8 cellular contexts compared by ENCODE assay signal in the genomic region with DNA sequence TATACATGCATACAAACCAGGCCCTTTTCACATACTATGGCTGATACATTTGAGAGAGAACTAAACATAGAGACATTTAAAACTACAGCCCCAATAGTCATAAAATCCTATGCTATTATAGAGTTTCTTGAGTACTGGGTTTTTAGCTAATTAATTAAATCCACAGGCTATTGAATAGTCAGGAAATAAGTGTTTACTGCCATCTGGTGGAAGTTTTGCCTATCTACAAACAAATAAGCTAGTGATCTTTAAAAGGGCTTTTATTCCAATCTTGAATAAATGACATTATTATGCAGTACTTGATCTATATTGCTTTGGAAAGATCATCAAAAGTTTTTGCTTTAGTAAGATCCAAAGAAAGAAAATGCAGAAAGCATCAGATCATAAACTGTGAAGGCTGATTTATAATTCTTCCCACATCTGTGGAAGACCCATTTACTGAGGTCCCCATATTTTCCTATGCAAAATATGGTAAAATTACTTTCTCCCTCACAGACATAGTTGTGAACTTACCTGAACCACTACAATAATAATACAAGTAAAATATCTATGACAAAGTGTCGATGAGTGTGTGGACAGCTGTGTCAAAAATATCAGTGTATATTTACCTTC.
DNase-seq lines count a peak whose midpoint lies in the region; ATAC-seq, FAIRE-seq and TF ChIP-seq lines count a peak whose summit lies in the region.

No MANE protein-coding gene starts in this region.

- H2BK120ac ChIP-seq in mesenchymal stem cell (ENCODE audit: low read depth, low read length) = no peak overlapping the region

- no peak overlapping the region for H4K8ac ChIP-seq in mesenchymal stem cell (ENCODE audit: low read length)

- H2BK12ac ChIP-seq in mesenchymal stem cell (ENCODE audit: low read length in 2 of 2) = no peak overlapping the region

- H3K4me1 ChIP-seq in mesenchymal stem cell (ENCODE audit: control insufficient read depth, insufficient read depth, low read depth, low read length) = no peaks in the 10 kb centered on the region

- no peak overlapping the region for H3K23ac ChIP-seq in mesenchymal stem cell (ENCODE audit: low read length in 2 of 2)

- H3K79me1 ChIP-seq in mesenchymal stem cell (replicated peaks; ENCODE audit: low read length, poor library complexity, severe bottlenecking) = peaks cover 4% of the 10 kb centered on the region

- H3K4me3 ChIP-seq in brain microvascular endothelial cell (ENCODE audit: low read depth, low read length) (no peak overlapping the region), mesenchymal stem cell (ENCODE audit: insufficient read depth in 1 of 2, low read depth in 1 of 2, low read length in 2 of 2) (no peak overlapping the region)

- no peak overlapping the region for H3K4ac ChIP-seq in mesenchymal stem cell (ENCODE audit: low read depth in 1 of 2, low read length in 2 of 2)

- no peak overlapping the region for H4K91ac ChIP-seq in mesenchymal stem cell (ENCODE audit: low read length)

- H3K4me2 ChIP-seq in mesenchymal stem cell (ENCODE audit: low read length, poor library complexity, severe bottlenecking) = no peak overlapping the region

- WGBS in mesenchymal stem cell = no CpG with 5 or more reads among the region's 1 CpG

- H3K27me3 ChIP-seq in brain microvascular endothelial cell (replicated peaks) (no peaks in the 10 kb centered on the region), mesenchymal stem cell (ENCODE audit: control insufficient read depth in 1 of 2, insufficient read depth in 1 of 2, low read length in 2 of 2) (no peaks in the 10 kb centered on the region)

- no peak overlapping the region for H2AFZ ChIP-seq in mesenchymal stem cell (ENCODE audit: low read depth, low read length)

- no peak overlapping the region for H3K9ac ChIP-seq in mesenchymal stem cell (ENCODE audit: low read length)

- FAIRE-seq in G401.6 (lab: Jason Lieb, UNC) = peak; percentile 97

- H2BK15ac ChIP-seq in mesenchymal stem cell (ENCODE audit: low read depth, poor library complexity, severe bottlenecking) = no peak overlapping the region

- H3K36me3 ChIP-seq in brain microvascular endothelial cell (replicated peaks) (no peaks in the 10 kb centered on the region), mesenchymal stem cell (ENCODE audit: control insufficient read depth in 1 of 2, insufficient read depth in 2 of 2, low read depth in 1 of 2, low read length in 2 of 2) (peaks cover 0 to 5% of the 10 kb centered on the region in 2 experiments)

- ATAC-seq in activated CD4-positive, CD25-positive, alpha-beta regulatory T cell treated with anti-CD3 and anti-CD28 coated beads, Interleukin-2, amount 50 U/mL, for 24 hours = no peak
- ATAC-seq in HG02623 (IDR thresholded peaks at IDR 0.05; ENCODE audit: unreplicated experiment) = no peak

- no peak overlapping the region for H3K27ac ChIP-seq in brain microvascular endothelial cell
- no peak overlapping the region for H3K27ac ChIP-seq in mesenchymal stem cell (ENCODE audit: low read length, poor library complexity, severe bottlenecking)

- no peak overlapping the region for H2BK5ac ChIP-seq in mesenchymal stem cell (ENCODE audit: low read depth, low read length, poor library complexity, severe bottlenecking)

- no peak overlapping the region for H3K14ac ChIP-seq in mesenchymal stem cell (ENCODE audit: low read length in 2 of 2)

- DNase-seq in A172 (ENCODE audit: low spot score) (peak; percentile 36), NCI-H345 (lab: John Stamatoyannopoulos, UW) (peak; percentile 8), brain microvascular endothelial cell (no peak), mesenchymal stem cell (peak; percentile 67), T1000 (lab: John Stamatoyannopoulos, UW) (no peak)

- H3K18ac ChIP-seq in mesenchymal stem cell (ENCODE audit: low read depth in 1 of 2, low read length in 2 of 2) = no peak overlapping the region

- no peak overlapping the region for H2AK5ac ChIP-seq in mesenchymal stem cell (ENCODE audit: low read length, severe bottlenecking)

- in situ Hi-C loops in brain microvascular endothelial cell (cut with HindIII; ENCODE audit: low pct_ligation_motif_present, low sequenced_read_pairs) = no loop called here

- no peaks in the 10 kb centered on the region for H3K9me3 ChIP-seq in mesenchymal stem cell (ENCODE audit: control insufficient read depth, low read length)

- TF ChIP-seq CTCF in brain microvascular endothelial cell (IDR thresholded peaks at IDR 0.05; ENCODE audit: low read depth, low read length, missing control alignments) = peak; percentile 35

Comparison
In these comparisons a context has a peak if more than half of its experiments do, and no peak if none do; other contexts are left out.
1. DNase-seq: peak in A172 (single experiment), NCI-H345 (single experiment) and mesenchymal stem cell (single experiment); none in brain microvascular endothelial cell (single experiment) and T1000 (single experiment).